19 cellular contexts compared by ENCODE assay signal in the genomic region with DNA sequence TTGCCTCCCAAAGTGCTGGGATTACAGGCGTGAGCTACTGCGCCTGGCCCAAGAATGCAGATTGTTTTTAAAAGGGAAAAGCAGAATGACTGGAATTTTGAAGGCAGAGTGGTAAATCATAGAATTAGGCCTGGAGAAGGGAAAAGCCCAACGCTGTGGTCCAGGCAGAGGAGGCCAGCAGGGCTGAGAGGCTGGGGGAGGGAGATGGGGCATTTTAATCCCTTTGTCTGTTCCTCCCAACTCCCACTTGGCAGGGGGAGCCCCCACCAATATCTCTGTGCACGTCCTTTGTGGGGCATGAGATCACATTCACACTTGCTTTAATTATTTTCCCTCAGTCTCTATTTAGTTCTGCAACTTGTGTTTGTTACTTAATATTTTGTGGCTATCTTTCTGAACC.
"Had no signal": no experiment of that assay in that cellular context is flagged by ENCODE, and none has a peak within 500 bp of the region (broad histone marks: within the 10 kb centered on the region; RNA-seq: fewer than 3 reads in every experiment).

No MANE protein-coding gene starts in this region.

- H3K27me3 Mint-ChIP-seq: activated CD4-positive, alpha-beta memory T cell treated with anti-CD3 and anti-CD28 coated beads, Interleukin-2, amount 10 ng/mL, durations not matched to agents 7 days and 5 days; activated naive CD8-positive, alpha-beta T cell had no signal

- ATAC-seq: body of pancreas; foreskin keratinocyte; right lobe of liver; SK-N-SH treated with all-trans-retinoic acid at 6 μM for 48 hours; stimulated activated memory B cell treated with anti-CD40 and anti-IgM and Interleukin-4, amounts not matched to agents 10 μg/mL and 1 μg/mL and 100 μg/mL, for 72 hours had no signal

- H3K27ac ChIP-seq: body of pancreas, colonic mucosa, foreskin keratinocyte, right lobe of liver, thoracic aorta had no signal

- H3K4me3 Mint-ChIP-seq: activated CD4-positive, alpha-beta memory T cell treated with anti-CD3 and anti-CD28 coated beads, Interleukin-2, amount 10 ng/mL, durations not matched to agents 7 days and 5 days; activated naive CD8-positive, alpha-beta T cell; stimulated activated memory B cell treated with anti-CD40 and anti-IgM and Interleukin-4, amounts not matched to agents 10 μg/mL and 1 μg/mL and 100 μg/mL, for 72 hours had no signal

- H3K27ac Mint-ChIP-seq: activated CD4-positive, alpha-beta memory T cell treated with anti-CD3 and anti-CD28 coated beads, Interleukin-2, amount 10 ng/mL, durations not matched to agents 7 days and 5 days; activated naive CD8-positive, alpha-beta T cell; stimulated activated memory B cell treated with anti-CD40 and anti-IgM and Interleukin-4, amounts not matched to agents 10 μg/mL and 1 μg/mL and 100 μg/mL, for 72 hours had no signal

- H3K4me1 Mint-ChIP-seq: activated CD4-positive, alpha-beta memory T cell treated with anti-CD3 and anti-CD28 coated beads, Interleukin-2, amount 10 ng/mL, durations not matched to agents 7 days and 5 days had no signal

- DNase-seq: activated CD4-positive, alpha-beta T cell treated with anti-CD3 and anti-CD28 coated beads for 48 hours; activated CD4-positive, CD25-positive, alpha-beta regulatory T cell; activated gamma-delta T cell; amniotic stem cell; body of pancreas; caudate nucleus; colonic mucosa; foreskin keratinocyte; hypothalamus; islet precursor cell; stimulated activated CD4-positive, alpha-beta T cell treated with anti-CD3 and anti-CD28 coated beads, Interleukin-4, amount 100 ng/mL, for 24 hours; T-helper 1 cell; T-helper 9 cell had no signal

- H3K36me3 ChIP-seq: colonic mucosa, right lobe of liver had no signal

- H3K4me3 ChIP-seq: body of pancreas, colonic mucosa, right lobe of liver, thoracic aorta had no signal

- H3K9me3 Mint-ChIP-seq: activated CD4-positive, alpha-beta memory T cell treated with anti-CD3 and anti-CD28 coated beads, Interleukin-2, amount 10 ng/mL, durations not matched to agents 7 days and 5 days; stimulated activated memory B cell treated with anti-CD40 and anti-IgM and Interleukin-4, amounts not matched to agents 10 μg/mL and 1 μg/mL and 100 μg/mL, for 72 hours had no signal

- H3K4me1 ChIP-seq: body of pancreas, colonic mucosa, foreskin keratinocyte, right lobe of liver had no signal

- H3K27me3 ChIP-seq: body of pancreas, colonic mucosa, foreskin keratinocyte, right lobe of liver had no signal

- H3K9me3 ChIP-seq: body of pancreas, colonic mucosa, right lobe of liver, thoracic aorta had no signal
